35 cellular contexts compared by ENCODE assay signal in the genomic region with DNA sequence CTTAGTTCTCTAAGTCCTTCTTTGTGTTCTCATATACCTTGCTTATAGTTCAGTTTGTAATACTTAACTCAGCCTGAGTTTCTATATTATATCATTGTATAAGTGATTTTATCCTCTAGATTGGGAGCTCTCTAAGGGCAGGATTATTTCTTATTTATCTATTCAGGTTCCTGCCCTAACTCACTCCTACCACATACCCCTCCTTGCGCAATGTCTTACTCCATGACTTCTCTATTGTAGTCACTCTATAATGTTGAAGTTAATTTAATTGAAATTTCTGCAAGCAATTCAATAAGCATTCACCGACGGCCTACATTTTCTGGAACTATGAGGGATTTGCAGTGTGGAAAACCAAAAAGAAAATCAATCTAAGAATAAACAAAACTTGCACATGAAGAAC. TPM values are rescaled to one million over a fixed set of nuclear protein-coding genes. Genes with fewer than 3 reads are reported as not detected.
"Had no signal": no experiment of that assay in that cellular context is flagged by ENCODE, and none has a peak within 500 bp of the region (broad histone marks: within the 10 kb centered on the region; RNA-seq: fewer than 3 reads in every experiment).

No MANE protein-coding gene starts in this region.

- H3K4me3 Mint-ChIP-seq: activated CD4-positive, alpha-beta memory T cell treated with anti-CD3 and anti-CD28 coated beads, Interleukin-2, amount 10 ng/mL, durations not matched to agents 7 days and 5 days; activated CD4-positive, alpha-beta T cell treated with anti-CD3 and anti-CD28 coated beads, Interleukin-2, amount 10 ng/mL, durations not matched to agents 7 days and 5 days; activated naive CD4-positive, alpha-beta T cell treated with anti-CD3 and anti-CD28 coated beads, Interleukin-2, amount 10 ng/mL, durations not matched to agents 7 days and 5 days; activated naive CD8-positive, alpha-beta T cell treated with anti-CD3 and anti-CD28 coated beads for 36 hours; activated naive CD8-positive, alpha-beta T cell treated with anti-CD3 and anti-CD28 coated beads, Interleukin-2, amount 50 U/mL, for 24 hours; activated T-cell treated with anti-CD3 and anti-CD28 coated beads, Interleukin-2, amount 50 U/mL, for 24 hours; activated T-cell treated with anti-CD3 and anti-CD28 coated beads, Interleukin-2, amount 50 U/mL, for 72 hours; effector memory CD8-positive, alpha-beta T cell; T-helper 2 cell treated with Interferon-gamma antibody and Interleukin-4, amounts not matched to agents 5 μg/mL and 100 μg/mL, for 36 hours had no signal

- H3K4me1 Mint-ChIP-seq: activated naive CD8-positive, alpha-beta T cell treated with anti-CD3 and anti-CD28 coated beads for 36 hours; activated naive CD8-positive, alpha-beta T cell treated with anti-CD3 and anti-CD28 coated beads, Interleukin-2, amount 50 U/mL, for 24 hours had no signal

- FAIRE-seq: colon had no signal

- DNase-seq: activated CD4-positive, alpha-beta memory T cell treated with anti-CD3 and anti-CD28 coated beads, Interleukin-2, amount 10 ng/mL, durations not matched to agents 7 days and 5 days; activated CD4-positive, alpha-beta T cell treated with anti-CD3 and anti-CD28 coated beads for 1 hour; activated CD4-positive, alpha-beta T cell treated with anti-CD3 and anti-CD28 coated beads for 4 hours; activated CD4-positive, alpha-beta T cell treated with anti-CD3 and anti-CD28 coated beads, Interleukin-2, amount 10 ng/mL, durations not matched to agents 7 days and 5 days; activated CD4-positive, alpha-beta T cell treated with anti-CD3 and anti-CD28 coated beads, Interleukin-2, amount 50 U/mL, for 4 hours; activated CD4-positive, CD25-positive, alpha-beta regulatory T cell; activated CD8-positive, alpha-beta memory T cell treated with anti-CD3 and anti-CD28 coated beads, Interleukin-2, amount 50 U/mL, for 48 hours; activated gamma-delta T cell; activated naive CD4-positive, alpha-beta T cell; activated naive CD4-positive, alpha-beta T cell treated with anti-CD3 and anti-CD28 coated beads, Interleukin-2, amount 10 ng/mL, durations not matched to agents 7 days and 5 days; activated naive CD8-positive, alpha-beta T cell treated with anti-CD3 and anti-CD28 coated beads for 36 hours; activated naive CD8-positive, alpha-beta T cell treated with anti-CD3 and anti-CD28 coated beads, Interleukin-2, amount 50 U/mL, for 24 hours; activated T-cell treated with anti-CD3 and anti-CD28 coated beads for 4 hours; activated T-cell treated with anti-CD3 and anti-CD28 coated beads, Interleukin-2, amount 50 U/mL, for 24 hours; activated T-cell treated with anti-CD3 and anti-CD28 coated beads, Interleukin-2, amount 50 U/mL, for 72 hours; adrenal gland; amygdala; aorta; body of pancreas; caudate nucleus; cortex of kidney; dermis blood vessel endothelial cell; effector CD4-positive, alpha-beta T cell; effector memory CD8-positive, alpha-beta T cell; erythroblast; foreskin keratinocyte; gastrocnemius medialis; glutamatergic neuron; heart left ventricle; hypothalamus; T1000 had no signal

- H3K27ac ChIP-seq: adrenal gland, body of pancreas, esophagus muscularis mucosa, foreskin keratinocyte, gastrocnemius medialis, heart left ventricle had no signal

- H3K4me1 ChIP-seq: adrenal gland, body of pancreas, esophagus muscularis mucosa, foreskin keratinocyte, gastrocnemius medialis, heart left ventricle had no signal

- H3K36me3 Mint-ChIP-seq: activated naive CD8-positive, alpha-beta T cell treated with anti-CD3 and anti-CD28 coated beads for 36 hours had no signal

- H3K36me3 ChIP-seq: adrenal gland, esophagus muscularis mucosa, gastrocnemius medialis, heart left ventricle had no signal

- H3K4me3 ChIP-seq: adrenal gland, body of pancreas, esophagus muscularis mucosa, gastrocnemius medialis, heart left ventricle had no signal

- ATAC-seq: activated naive CD8-positive, alpha-beta T cell treated with anti-CD3 and anti-CD28 coated beads, Interleukin-2, amount 50 U/mL, for 24 hours; body of pancreas; effector memory CD8-positive, alpha-beta T cell; foreskin keratinocyte; gastrocnemius medialis; heart left ventricle had no signal

- H3K9me3 ChIP-seq: adrenal gland, body of pancreas, esophagus muscularis mucosa, gastrocnemius medialis, heart left ventricle had no signal

- H3K27me3 Mint-ChIP-seq: effector memory CD8-positive, alpha-beta T cell had no signal

- H3K27ac Mint-ChIP-seq: activated CD4-positive, alpha-beta memory T cell treated with anti-CD3 and anti-CD28 coated beads, Interleukin-2, amount 10 ng/mL, durations not matched to agents 7 days and 5 days; activated CD4-positive, alpha-beta T cell treated with anti-CD3 and anti-CD28 coated beads, Interleukin-2, amount 10 ng/mL, durations not matched to agents 7 days and 5 days; activated naive CD4-positive, alpha-beta T cell treated with anti-CD3 and anti-CD28 coated beads, Interleukin-2, amount 10 ng/mL, durations not matched to agents 7 days and 5 days; activated naive CD8-positive, alpha-beta T cell treated with anti-CD3 and anti-CD28 coated beads for 36 hours; activated naive CD8-positive, alpha-beta T cell treated with anti-CD3 and anti-CD28 coated beads, Interleukin-2, amount 50 U/mL, for 24 hours; activated T-cell treated with anti-CD3 and anti-CD28 coated beads, Interleukin-2, amount 50 U/mL, for 24 hours; activated T-cell treated with anti-CD3 and anti-CD28 coated beads, Interleukin-2, amount 50 U/mL, for 72 hours; effector memory CD8-positive, alpha-beta T cell; T-helper 2 cell treated with Interferon-gamma antibody and Interleukin-4, amounts not matched to agents 5 μg/mL and 100 μg/mL, for 36 hours had no signal

- H3K9me3 Mint-ChIP-seq: activated naive CD8-positive, alpha-beta T cell treated with anti-CD3 and anti-CD28 coated beads for 36 hours; activated naive CD8-positive, alpha-beta T cell treated with anti-CD3 and anti-CD28 coated beads, Interleukin-2, amount 50 U/mL, for 24 hours; activated T-cell treated with anti-CD3 and anti-CD28 coated beads, Interleukin-2, amount 50 U/mL, for 24 hours; activated T-cell treated with anti-CD3 and anti-CD28 coated beads, Interleukin-2, amount 50 U/mL, for 72 hours; effector memory CD8-positive, alpha-beta T cell had no signal

- H3K27me3 ChIP-seq: adrenal gland, body of pancreas, esophagus muscularis mucosa, gastrocnemius medialis, heart left ventricle had no signal

RNA-seq across cellular contexts. Expression of gene OR5K4, which starts 3.6 kb away (rescaled TPM):
- total RNA-seq: activated CD4-positive, alpha-beta memory T cell treated with anti-CD3 and anti-CD28 coated beads, Interleukin-2, amount 10 ng/mL, durations not matched to agents 7 days and 5 days; activated CD4-positive, alpha-beta T cell treated with anti-CD3 and anti-CD28 coated beads, Interleukin-2, amount 10 ng/mL, durations not matched to agents 7 days and 5 days; activated naive CD8-positive, alpha-beta T cell treated with anti-CD3 and anti-CD28 coated beads for 36 hours; activated T-cell treated with anti-CD3 and anti-CD28 coated beads, Interleukin-2, amount 50 U/mL, for 72 hours; adrenal gland; aorta; body of pancreas; chondrocyte; dermis blood vessel endothelial cell; esophagus muscularis mucosa; foreskin keratinocyte; gastrocnemius medialis; heart left ventricle had no signal
- polyA plus RNA-seq: adrenal gland, aorta, foreskin keratinocyte, heart left ventricle had no signal

RNA-seq across cellular contexts. Expression of gene OR5K3, which starts 40.4 kb away (rescaled TPM):
- total RNA-seq: activated CD4-positive, alpha-beta memory T cell treated with anti-CD3 and anti-CD28 coated beads, Interleukin-2, amount 10 ng/mL, durations not matched to agents 7 days and 5 days; activated CD4-positive, alpha-beta T cell treated with anti-CD3 and anti-CD28 coated beads, Interleukin-2, amount 10 ng/mL, durations not matched to agents 7 days and 5 days; activated naive CD8-positive, alpha-beta T cell treated with anti-CD3 and anti-CD28 coated beads for 36 hours; activated T-cell treated with anti-CD3 and anti-CD28 coated beads, Interleukin-2, amount 50 U/mL, for 72 hours; adrenal gland; aorta; body of pancreas; chondrocyte; dermis blood vessel endothelial cell; esophagus muscularis mucosa; foreskin keratinocyte; gastrocnemius medialis; heart left ventricle had no signal
- polyA plus RNA-seq: adrenal gland, aorta, foreskin keratinocyte, heart left ventricle had no signal
